Comparison of ENCODE assay signal across 13 cellular contexts in the genomic region with DNA sequence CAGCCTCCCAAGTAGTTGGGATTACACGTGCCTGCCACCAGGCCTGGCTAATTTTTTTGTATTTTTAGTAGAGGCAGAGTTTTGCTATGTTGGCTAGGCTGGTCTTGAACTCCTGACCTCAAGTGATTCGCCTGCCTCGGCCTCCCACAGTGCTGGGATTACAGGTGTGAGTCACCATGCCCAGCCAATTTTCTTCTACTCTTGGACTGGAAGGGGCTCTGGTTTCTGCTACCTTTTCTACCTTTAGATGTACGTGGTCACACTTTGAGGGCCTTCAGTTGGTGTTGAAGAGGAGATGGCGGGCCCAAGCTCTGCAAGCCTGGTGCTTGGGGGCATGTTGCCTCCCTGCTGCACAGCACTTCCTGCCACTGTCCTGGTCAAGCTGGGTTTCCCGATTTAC.
DNase-seq lines count a peak whose midpoint lies in the region; ATAC-seq and TF ChIP-seq lines count a peak whose summit lies in the region.
"Had no signal": no experiment of that assay in that cellular context is flagged by ENCODE, and none has a peak within 500 bp of the region (broad histone marks: within the 10 kb centered on the region; RNA-seq: fewer than 3 reads in every experiment).

No MANE protein-coding gene starts in this region.

- H3K79me1 ChIP-seq in neuronal stem cell (ENCODE audit: low read depth, low read length), result no peaks in the 10 kb centered on the region

- H3K4me1 ChIP-seq in HCT116 (ENCODE audit: control insufficient read depth in 1 of 2, insufficient read depth in 2 of 2, low read length in 2 of 2) (peaks cover 19 to 37% of the 10 kb centered on the region in 2 experiments), neuronal stem cell (ENCODE audit: control insufficient read depth in 2 of 2, insufficient read depth in 1 of 2, low read depth in 1 of 2, low read length in 2 of 2) (peaks cover 9 to 10% of the 10 kb centered on the region in 2 donors), heart left ventricle (peaks cover 0 to 7% (median 0%) of the 10 kb centered on the region in 12 donors)

- no peak for TF ChIP-seq RAD21 in HCT116 (IDR thresholded peaks at IDR 0.05; ENCODE audit: low read depth)

- H3K27me3 ChIP-seq in HCT116 (ENCODE audit: insufficient read depth, low read length), result no peaks in the 10 kb centered on the region
- H3K27me3 ChIP-seq in neuronal stem cell (ENCODE audit: control insufficient read depth in 3 of 3, insufficient read depth in 3 of 3, low read depth in 1 of 3, low read length in 3 of 3), result no peaks in the 10 kb centered on the region
- H3K27me3 ChIP-seq in heart left ventricle, result no peaks in the 10 kb centered on the region
- H3K27me3 ChIP-seq: BLaER1 treated with 17β-estradiol and CSF1 and Interleukin-3, amounts not matched to agents 10 nM and 100 nM had no signal

- H3K4me3 ChIP-seq in HCT116 (replicated peaks in 1 of 2; ENCODE audit: low read depth in 1 of 2, low read length in 2 of 2) (no peak overlapping the region), neuronal stem cell (ENCODE audit: low read length in 2 of 2) (no peak overlapping the region), heart left ventricle (no peak overlapping the region)
- H3K4me3 ChIP-seq: BLaER1 treated with 17β-estradiol and CSF1 and Interleukin-3, amounts not matched to agents 10 nM and 100 nM had no signal

- H3K18ac ChIP-seq in neuronal stem cell (ENCODE audit: low read length), result peak overlapping the region; percentile 60

- no peak overlapping the region for H2BK5ac ChIP-seq in neuronal stem cell (ENCODE audit: low read length)

- POLR2A ChIA-PET in HCT116 (lab: Charles Lee), result no interaction called here

- H3K27me3 Mint-ChIP-seq in activated naive CD4-positive, alpha-beta T cell treated with anti-CD3 and anti-CD28 coated beads for 36 hours (ENCODE audit: low read depth), result no peaks in the 10 kb centered on the region
- H3K27me3 Mint-ChIP-seq in T-helper 17 cell, result no peaks in the 10 kb centered on the region

- H3K36me3 ChIP-seq in HCT116 (ENCODE audit: control insufficient read depth in 1 of 2, insufficient read depth in 2 of 2, low read length in 2 of 2) (no peaks in the 10 kb centered on the region), neuronal stem cell (replicated peaks in 1 of 2; ENCODE audit: control insufficient read depth in 2 of 2, insufficient read depth in 2 of 2, low read length in 2 of 2) (no peaks in the 10 kb centered on the region), heart left ventricle (no peaks in the 10 kb centered on the region)

- no peak for TF ChIP-seq CTCF in HCT116 (IDR thresholded peaks at IDR 0.05 in 2 of 3, conservative IDR thresholded peaks at IDR 0.05 in 1 of 3; ENCODE audit: borderline replicate concordance in 1 of 3, insufficient read depth in 1 of 3, low read depth in 2 of 3, low read length in 2 of 3)
- no peak for TF ChIP-seq CTCF in heart left ventricle (IDR thresholded peaks at IDR 0.05)

- H2AFZ ChIP-seq in HCT116 (ENCODE audit: low read depth, low read length, poor library complexity, severe bottlenecking), result no peak overlapping the region
- no peak overlapping the region for H2AFZ ChIP-seq in neuronal stem cell (ENCODE audit: low read length)

- BruUV-seq in HCT116 (replicated peaks; lab: Mats Ljungman, UMichigan), result no TSS peak

- no peak overlapping the region for H2BK15ac ChIP-seq in neuronal stem cell (ENCODE audit: low read length)

- no peak overlapping the region for H4K8ac ChIP-seq in neuronal stem cell (ENCODE audit: low read depth, low read length)

- H3K4me2 ChIP-seq in HCT116 (ENCODE audit: low read length), result peak overlapping the region; percentile 52
- H3K4me2 ChIP-seq in neuronal stem cell (ENCODE audit: insufficient read depth, low read length, poor library complexity, severe bottlenecking), result no peak overlapping the region

- CTCF ChIA-PET in activated naive CD4-positive, alpha-beta T cell treated with anti-CD3 and anti-CD28 coated beads for 36 hours (lab: Charles Lee), result no interaction called here
- CTCF ChIA-PET in HCT116 (lab: Charles Lee), result no interaction called here

- H3K9ac ChIP-seq in HCT116 (ENCODE audit: low read length) (no peak overlapping the region), neuronal stem cell (ENCODE audit: low read depth, low read length, poor library complexity) (no peak overlapping the region)
- H3K9ac ChIP-seq: BLaER1 treated with 17β-estradiol and CSF1 and Interleukin-3, amounts not matched to agents 10 nM and 100 nM had no signal

- no peak overlapping the region for H2AK5ac ChIP-seq in neuronal stem cell (ENCODE audit: low read depth, low read length)

- H3K36me3 Mint-ChIP-seq in activated naive CD4-positive, alpha-beta T cell treated with anti-CD3 and anti-CD28 coated beads for 36 hours (ENCODE audit: low read depth), result peaks cover 12% of the 10 kb centered on the region
- peaks cover 8% of the 10 kb centered on the region for H3K36me3 Mint-ChIP-seq in T-helper 17 cell (ENCODE audit: low read depth)

- no peaks in the 10 kb centered on the region for H3K79me2 ChIP-seq in HCT116 (ENCODE audit: insufficient read depth, low read length)

- no peak overlapping the region for H3K14ac ChIP-seq in neuronal stem cell (ENCODE audit: low read length)

- TF ChIP-seq POLR2A in HCT116 (IDR thresholded peaks at IDR 0.05; ENCODE audit: borderline replicate concordance, extremely low read depth, insufficient read depth, insufficient read length), result no peak
- TF ChIP-seq POLR2A in heart left ventricle (IDR thresholded peaks at IDR 0.05), result no peak

- H3K9me2 ChIP-seq in HCT116 (ENCODE audit: insufficient read depth), result no peaks in the 10 kb centered on the region

- H3K27ac ChIP-seq in HCT116 (ENCODE audit: low read depth, low read length), result no peak overlapping the region
- no peak overlapping the region for H3K27ac ChIP-seq in neuronal stem cell (replicated peaks; ENCODE audit: low read length)
- H3K27ac ChIP-seq in heart left ventricle, result no peak overlapping the region
- H3K27ac ChIP-seq: BLaER1 treated with 17β-estradiol and CSF1 and Interleukin-3, amounts not matched to agents 10 nM and 100 nM had no signal

- RAD21 ChIA-PET in HCT116 (lab: Charles Lee; ENCODE audit: low non-redundant PET in 1 of 2, low total read pairs in 2 of 2, uncharacterized antibody in 2 of 2, unreplicated experiment in 2 of 2), result no interaction called here

- no peak overlapping the region for H2BK12ac ChIP-seq in neuronal stem cell (ENCODE audit: low read length)

- H4K20me1 ChIP-seq in HCT116 (ENCODE audit: insufficient read depth), result no peaks in the 10 kb centered on the region
- H4K20me1 ChIP-seq: BLaER1 treated with 17β-estradiol and CSF1 and Interleukin-3, amounts not matched to agents 10 nM and 100 nM had no signal

- ATAC-seq in HCT116 (peak; percentile 69), T-helper 17 cell (no peak), heart left ventricle (no peak)
- ATAC-seq: CD8-positive, alpha-beta T cell; Right ventricle myocardium inferior had no signal

- peak; percentile 14 for DNase-seq in activated naive CD4-positive, alpha-beta T cell treated with Interleukin-2 at 50 U/mL for 16 hours
- no peak for DNase-seq in activated naive CD4-positive, alpha-beta T cell treated with anti-CD3 and anti-CD28 coated beads for 36 hours
- DNase-seq in HCT116 (ENCODE audit: low read depth, low spot score), result no peak
- DNase-seq in T-helper 17 cell, result no peak
- DNase-seq in neuronal stem cell (ENCODE audit: low spot score), result no peak
- no peak for DNase-seq in heart left ventricle
- DNase-seq in globus pallidus (ENCODE audit: low spot score), result no peak
- DNase-seq: CD8-positive, alpha-beta T cell; H9; NCI-H1105; NCI-H2081 treated with DMSO at 0.1 percent for 48 hours had no signal

- H3K23ac ChIP-seq in neuronal stem cell (ENCODE audit: low read depth, low read length, poor library complexity), result no peak overlapping the region

- intact Hi-C loops in activated naive CD4-positive, alpha-beta T cell treated with anti-CD3 and anti-CD28 coated beads for 36 hours (cut with micrococcal nuclease), result no loop called here
- intact Hi-C loops in HCT116 (cut with micrococcal nuclease), result no loop called here
- intact Hi-C loops in heart left ventricle (cut with DNase I), result no loop called here

- H3K9me3 Mint-ChIP-seq in activated naive CD4-positive, alpha-beta T cell treated with anti-CD3 and anti-CD28 coated beads for 36 hours, result no peaks in the 10 kb centered on the region

- H3K9me3 ChIP-seq in HCT116 (ENCODE audit: control insufficient read depth in 1 of 2, insufficient read depth in 1 of 2, low read depth in 1 of 2, low read length in 2 of 2), result no peaks in the 10 kb centered on the region
- no peaks in the 10 kb centered on the region for H3K9me3 ChIP-seq in T-helper 17 cell (ENCODE audit: control insufficient read depth, low read length, poor library complexity, severe bottlenecking)
- H3K9me3 ChIP-seq in neuronal stem cell (replicated peaks in 1 of 2; ENCODE audit: control insufficient read depth in 2 of 2, insufficient read depth in 1 of 2, low read depth in 1 of 2, low read length in 2 of 2), result no peaks in the 10 kb centered on the region
- H3K9me3 ChIP-seq in heart left ventricle, result no peaks in the 10 kb centered on the region

- peaks cover 48% of the 10 kb centered on the region for H3K4me1 Mint-ChIP-seq in activated naive CD4-positive, alpha-beta T cell treated with anti-CD3 and anti-CD28 coated beads for 36 hours (ENCODE audit: low read depth)
- peaks cover 20% of the 10 kb centered on the region for H3K4me1 Mint-ChIP-seq in T-helper 17 cell

- H4K91ac ChIP-seq in neuronal stem cell (ENCODE audit: low read depth, low read length, poor library complexity), result no peak overlapping the region

- H3K27ac Mint-ChIP-seq in activated naive CD4-positive, alpha-beta T cell treated with anti-CD3 and anti-CD28 coated beads for 36 hours, result no peak overlapping the region
- H3K27ac Mint-ChIP-seq in T-helper 17 cell, result peak overlapping the region; percentile 29
- H3K27ac Mint-ChIP-seq: CD8-positive, alpha-beta T cell had no signal

- no peak overlapping the region for H3K4ac ChIP-seq in neuronal stem cell (ENCODE audit: low read length)

- no peak overlapping the region for H2BK120ac ChIP-seq in neuronal stem cell (ENCODE audit: low read depth, low read length)

- no peak overlapping the region for H3K4me3 Mint-ChIP-seq in activated naive CD4-positive, alpha-beta T cell treated with anti-CD3 and anti-CD28 coated beads for 36 hours
- no peak overlapping the region for H3K4me3 Mint-ChIP-seq in T-helper 17 cell
- H3K4me3 Mint-ChIP-seq: CD8-positive, alpha-beta T cell had no signal

- WGBS in neuronal stem cell (ENCODE audit: extremely low coverage in 2 of 2, insufficient read length in 2 of 2, insufficient replicate concordance in 1 of 2), 2 donors, result no CpG with 5 or more reads among the region's 6 CpGs
- WGBS in heart left ventricle, 4 donors, result 86 to 94% (median 91%) methylated on average over 5 to 6 of the region's 6 CpGs

TF ChIP-seq in HCT116, 20 proteins besides CTCF, POLR2A, EP300 and RAD21:
- TF ChIP-seq POLR2AphosphoS5 (IDR thresholded peaks at IDR 0.05; ENCODE audit: low read depth, low read length) (no peak), ZNF274 (IDR thresholded peaks at IDR 0.05; ENCODE audit: low read depth, low read length) (no peak)
